Comparison of ENCODE assay signal across 20 cellular contexts in the genomic region with DNA sequence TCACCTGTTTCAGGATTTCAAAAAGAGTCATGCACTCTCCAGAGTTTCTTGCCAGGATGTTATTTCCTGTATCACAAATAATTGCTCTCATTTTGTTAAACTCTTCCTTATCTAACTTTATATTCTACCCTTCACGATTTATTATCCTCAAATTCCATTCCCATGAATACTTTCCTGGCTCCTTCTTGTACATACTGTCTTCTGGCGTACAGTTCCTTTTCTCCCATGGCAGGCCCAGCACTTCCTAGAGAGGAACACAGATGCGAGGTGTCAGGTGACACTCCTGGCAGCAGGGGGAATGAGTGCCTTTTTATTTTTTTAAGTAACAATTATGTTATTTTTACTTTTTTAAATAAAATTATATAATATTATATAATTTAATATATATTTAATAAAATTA.
DNase-seq lines count a peak whose midpoint lies in the region; TF ChIP-seq lines count a peak whose summit lies in the region.
"Had no signal": no experiment of that assay in that cellular context is flagged by ENCODE, and none has a peak within 500 bp of the region (broad histone marks: within the 10 kb centered on the region; RNA-seq: fewer than 3 reads in every experiment).

No MANE protein-coding gene starts in this region.

- H3K4me3 ChIP-seq in AG10803 (ENCODE audit: low read length) (no peak overlapping the region), ovary (no peak overlapping the region), esophagus muscularis mucosa (no peak overlapping the region)
- H3K4me3 ChIP-seq: BLaER1, body of pancreas, left ventricle myocardium inferior, suprapubic skin had no signal

- intact Hi-C loops in ovary (cut with DNase I) = no loop called here
- intact Hi-C loops in esophagus muscularis mucosa (cut with DNase I) = no loop called here

- TF ChIP-seq EP300 in ovary (IDR thresholded peaks at IDR 0.05) = no peak
- no peak for TF ChIP-seq EP300 in esophagus muscularis mucosa (IDR thresholded peaks at IDR 0.05)

- H3K27me3 Mint-ChIP-seq in chondrocyte (ENCODE audit: low read depth) (no peaks in the 10 kb centered on the region), progenitor cell of endocrine pancreas (no peaks in the 10 kb centered on the region)
- H3K27me3 Mint-ChIP-seq: T-cell had no signal

- H3K36me3 Mint-ChIP-seq in chondrocyte (ENCODE audit: low read depth) (no peaks in the 10 kb centered on the region), progenitor cell of endocrine pancreas (ENCODE audit: insufficient read depth) (no peaks in the 10 kb centered on the region)
- H3K36me3 Mint-ChIP-seq: T-cell had no signal

- no peaks in the 10 kb centered on the region for H3K9me3 ChIP-seq in ovary
- H3K9me3 ChIP-seq in esophagus muscularis mucosa = no peaks in the 10 kb centered on the region
- H3K9me3 ChIP-seq: BLaER1, body of pancreas, left ventricle myocardium inferior, suprapubic skin had no signal

- H3K4me3 Mint-ChIP-seq in chondrocyte (ENCODE audit: unreplicated experiment) (no peak overlapping the region), progenitor cell of endocrine pancreas (ENCODE audit: low read depth) (no peak overlapping the region)
- H3K4me3 Mint-ChIP-seq: activated naive CD4-positive, alpha-beta T cell treated with anti-CD3 and anti-CD28 coated beads for 36 hours; T-cell had no signal

- no peak for TF ChIP-seq CTCF in AG10803 (conservative IDR thresholded peaks at IDR 0.05; ENCODE audit: low read length)
- TF ChIP-seq CTCF in chondrocyte (IDR thresholded peaks at IDR 0.05) = no peak
- no peak for TF ChIP-seq CTCF in ovary (IDR thresholded peaks at IDR 0.05)
- no peak for TF ChIP-seq CTCF in esophagus muscularis mucosa (IDR thresholded peaks at IDR 0.05)
- no peak for TF ChIP-seq CTCF in progenitor cell of endocrine pancreas (IDR thresholded peaks at IDR 0.05; ENCODE audit: unreplicated experiment)

- 14 to 20% (median 17%) methylated on average over 3 of the region's 3 CpGs for WGBS in ovary, 3 donors
- 26% methylated on average over 3 of the region's 3 CpGs for WGBS in esophagus muscularis mucosa

- H3K27ac Mint-ChIP-seq in chondrocyte (ENCODE audit: unreplicated experiment) = peak overlapping the region; percentile 55
- no peak overlapping the region for H3K27ac Mint-ChIP-seq in progenitor cell of endocrine pancreas
- H3K27ac Mint-ChIP-seq: activated naive CD4-positive, alpha-beta T cell treated with anti-CD3 and anti-CD28 coated beads for 36 hours; T-cell had no signal

- H3K36me3 ChIP-seq in ovary (no peaks in the 10 kb centered on the region), esophagus muscularis mucosa (no peaks in the 10 kb centered on the region)
- H3K36me3 ChIP-seq: BLaER1, left ventricle myocardium inferior, suprapubic skin had no signal

- H3K4me1 ChIP-seq in ovary (ENCODE audit: insufficient read depth) = no peaks in the 10 kb centered on the region
- no peaks in the 10 kb centered on the region for H3K4me1 ChIP-seq in esophagus muscularis mucosa
- H3K4me1 ChIP-seq: BLaER1, body of pancreas, left ventricle myocardium inferior, suprapubic skin had no signal

- H3K4me1 Mint-ChIP-seq in chondrocyte (ENCODE audit: low read depth) (peaks cover 13% of the 10 kb centered on the region), progenitor cell of endocrine pancreas (ENCODE audit: low read depth) (peaks cover 3% of the 10 kb centered on the region)
- H3K4me1 Mint-ChIP-seq: T-cell had no signal

- H3K27ac ChIP-seq in ovary = no peak overlapping the region
- H3K27ac ChIP-seq in esophagus muscularis mucosa (replicated peaks in 1 of 4) = no peak overlapping the region
- H3K27ac ChIP-seq: BLaER1, body of pancreas, KMS-11, left ventricle myocardium inferior, suprapubic skin had no signal

- TF ChIP-seq POLR2A in ovary (IDR thresholded peaks at IDR 0.05) (no peak), esophagus muscularis mucosa (IDR thresholded peaks at IDR 0.05; ENCODE audit: low read depth) (no peak)

- DNase-seq in AG10803 (ENCODE audit: low read depth) = peak; percentile 61
- DNase-seq in LHCN-M2 (ENCODE audit: low read depth) = peak; percentile 92
- no peak for DNase-seq in chondrocyte (ENCODE audit: low spot score)
- DNase-seq in myocyte (ENCODE audit: low read depth) = peak; percentile 73
- DNase-seq in ovary = no peak
- DNase-seq in esophagus muscularis mucosa (ENCODE audit: extremely low spot score) = no peak
- no peak for DNase-seq in inferior parietal cortex (ENCODE audit: extremely low spot score)
- no peak for DNase-seq in progenitor cell of endocrine pancreas (ENCODE audit: low spot score, unreplicated experiment)
- DNase-seq: activated CD4-positive, alpha-beta T cell treated with anti-CD3 and anti-CD28 coated beads, Interleukin-2, amount 50 U/mL, for 4 hours; activated naive CD4-positive, alpha-beta T cell treated with anti-CD3 and anti-CD28 coated beads for 36 hours; activated T-cell treated with anti-CD3 and anti-CD28 coated beads, Interleukin-2, amount 50 U/mL, for 1 hour; body of pancreas; left ventricle myocardium inferior; NCI-H1105 treated with DMSO at 0.1 percent for 48 hours; NK-92 treated with Interleukin-12 subunit alpha and Interleukin-12 subunit beta, amount 100 ng/mL, for 24 hours; posterior cingulate gyrus; T-cell had no signal

- H3K9me3 Mint-ChIP-seq in chondrocyte (ENCODE audit: low read depth) = no peaks in the 10 kb centered on the region
- H3K9me3 Mint-ChIP-seq in progenitor cell of endocrine pancreas (ENCODE audit: low read depth) = peaks cover 3% of the 10 kb centered on the region
- H3K9me3 Mint-ChIP-seq: activated naive CD4-positive, alpha-beta T cell treated with anti-CD3 and anti-CD28 coated beads for 36 hours had no signal

- H3K27me3 ChIP-seq in ovary (no peaks in the 10 kb centered on the region), esophagus muscularis mucosa (no peaks in the 10 kb centered on the region)
- H3K27me3 ChIP-seq: BLaER1, body of pancreas, suprapubic skin had no signal

Comparison
In these comparisons a context has a peak if more than half of its experiments do, and no peak if none do; other contexts are left out.
1. DNase-seq: peak in AG10803 (single experiment), LHCN-M2 (single experiment) and myocyte (single experiment); none in chondrocyte (single experiment), ovary (0 of 5), esophagus muscularis mucosa (single experiment), inferior parietal cortex (single experiment) and progenitor cell of endocrine pancreas (single experiment).